Comparison of ENCODE assay signal across 24 cellular contexts in genomic region chr4:105758958-105759357, GRCh38. TPM values are rescaled to one million over a fixed set of nuclear protein-coding genes. Genes with fewer than 3 reads are reported as not detected.
A peak's percentile ranks its signal among the peaks of the same experiment; 100 is the strongest.
DNase-seq lines count a peak whose midpoint lies in the region; ATAC-seq and TF ChIP-seq lines count a peak whose summit lies in the region.
"Had no signal": no experiment of that assay in that cellular context is flagged by ENCODE, and none has a peak within 500 bp of the region (broad histone marks: within the 10 kb centered on the region; RNA-seq: fewer than 3 reads in every experiment).

No MANE protein-coding gene starts in this region.

- peak; percentile 27 for DNase-seq in iris pigment epithelial cell (ENCODE audit: low read depth)
- no peak for DNase-seq in glutamatergic neuron
- DNase-seq in right cardiac atrium, result no peak
- DNase-seq: 8988T; ACHN; BE2C; CD8-positive, alpha-beta memory T cell; DND-41; HCEC 1CT; KBM-7; NCI-H1105 treated with DMSO at 0.1 percent for 48 hours; NCI-H146; NCI-H2029; NCI-H446; NCI-H524 treated with DMSO at 0.1 percent for 48 hours; NCI-H774; PC-3; SK-N-SH; SW 1271 had no signal

- H3K4me3 ChIP-seq in right cardiac atrium (ENCODE audit: low read length), result no peak overlapping the region

- peaks cover 8% of the 10 kb centered on the region for H3K4me1 Mint-ChIP-seq in glutamatergic neuron (ENCODE audit: low read depth, unreplicated experiment)
- H3K4me1 Mint-ChIP-seq: CD14-positive monocyte; CD8-positive, alpha-beta memory T cell had no signal

- no peak overlapping the region for H3K27ac ChIP-seq in right cardiac atrium (ENCODE audit: low read length)

- ATAC-seq in GM18858 (IDR thresholded peaks at IDR 0.05; ENCODE audit: unreplicated experiment), result peak; percentile 42
- ATAC-seq in GM21576 (IDR thresholded peaks at IDR 0.05; ENCODE audit: unreplicated experiment), result peak; percentile 60
- peak; percentile 60 for ATAC-seq in HG03159 (IDR thresholded peaks at IDR 0.05; ENCODE audit: unreplicated experiment)
- no peak for ATAC-seq in HG03135 (IDR thresholded peaks at IDR 0.05; ENCODE audit: unreplicated experiment)
- no peak for ATAC-seq in right cardiac atrium
- ATAC-seq: PC-3 had no signal

- no peaks in the 10 kb centered on the region for H3K27me3 ChIP-seq in right cardiac atrium (ENCODE audit: control insufficient read depth, insufficient read depth)
- H3K27me3 ChIP-seq: BE2C had no signal

- no peak overlapping the region for H3K4me3 Mint-ChIP-seq in glutamatergic neuron (ENCODE audit: unreplicated experiment)
- H3K4me3 Mint-ChIP-seq: CD14-positive monocyte; CD8-positive, alpha-beta memory T cell had no signal

- no peak overlapping the region for H3K27ac Mint-ChIP-seq in glutamatergic neuron (ENCODE audit: unreplicated experiment)
- H3K27ac Mint-ChIP-seq: CD14-positive monocyte; CD8-positive, alpha-beta memory T cell had no signal

- H3K9me3 Mint-ChIP-seq in glutamatergic neuron (ENCODE audit: unreplicated experiment), result no peaks in the 10 kb centered on the region
- H3K9me3 Mint-ChIP-seq: CD8-positive, alpha-beta memory T cell had no signal

- H3K4me1 ChIP-seq in right cardiac atrium (ENCODE audit: control insufficient read depth, insufficient read depth, low read length), result no peaks in the 10 kb centered on the region

- intact Hi-C loops in right cardiac atrium (cut with DNase I), result no loop called here

- no peaks in the 10 kb centered on the region for H3K27me3 Mint-ChIP-seq in glutamatergic neuron (ENCODE audit: unreplicated experiment)

- 93% methylated on average over 1 of the region's 1 CpG for WGBS in right cardiac atrium

- no peaks in the 10 kb centered on the region for H3K9me3 ChIP-seq in right cardiac atrium (ENCODE audit: control insufficient read depth, low read length)
- H3K9me3 ChIP-seq: BE2C, SK-N-SH had no signal

- H3K36me3 Mint-ChIP-seq in glutamatergic neuron (ENCODE audit: unreplicated experiment), result no peaks in the 10 kb centered on the region
- H3K36me3 Mint-ChIP-seq: CD14-positive monocyte; CD8-positive, alpha-beta memory T cell had no signal

- no peak for TF ChIP-seq CTCF in glutamatergic neuron (IDR thresholded peaks at IDR 0.05; ENCODE audit: partially characterized antibody, unreplicated experiment)

RNA-seq across cellular contexts. Expression of gene GSTCD, which starts 50.4 kb away (rescaled TPM):
- 13.9 TPM for total RNA-seq in glutamatergic neuron (ENCODE audit: unreplicated experiment)
- total RNA-seq in right cardiac atrium, result 1 to 10 TPM; 3.8 to 6.3 (median 6.2) TPM
- polyA plus RNA-seq in right cardiac atrium, result 2.1 TPM

RNA-seq across cellular contexts. Expression of gene INTS12, which starts 50.5 kb away (rescaled TPM):
- 23.5 TPM for total RNA-seq in glutamatergic neuron (ENCODE audit: unreplicated experiment)
- total RNA-seq in right cardiac atrium, result 10 to 100 TPM; 19.0 to 23.1 (median 21.5) TPM
- 18.4 TPM for polyA plus RNA-seq in right cardiac atrium

Comparison
In these comparisons a context has a peak if more than half of its experiments do, and no peak if none do; other contexts are left out.
1. ATAC-seq: peak in GM18858 (single experiment), GM21576 (single experiment) and HG03159 (single experiment); none in HG03135 (single experiment) and right cardiac atrium (0 of 2).